In the genomic region with DNA sequence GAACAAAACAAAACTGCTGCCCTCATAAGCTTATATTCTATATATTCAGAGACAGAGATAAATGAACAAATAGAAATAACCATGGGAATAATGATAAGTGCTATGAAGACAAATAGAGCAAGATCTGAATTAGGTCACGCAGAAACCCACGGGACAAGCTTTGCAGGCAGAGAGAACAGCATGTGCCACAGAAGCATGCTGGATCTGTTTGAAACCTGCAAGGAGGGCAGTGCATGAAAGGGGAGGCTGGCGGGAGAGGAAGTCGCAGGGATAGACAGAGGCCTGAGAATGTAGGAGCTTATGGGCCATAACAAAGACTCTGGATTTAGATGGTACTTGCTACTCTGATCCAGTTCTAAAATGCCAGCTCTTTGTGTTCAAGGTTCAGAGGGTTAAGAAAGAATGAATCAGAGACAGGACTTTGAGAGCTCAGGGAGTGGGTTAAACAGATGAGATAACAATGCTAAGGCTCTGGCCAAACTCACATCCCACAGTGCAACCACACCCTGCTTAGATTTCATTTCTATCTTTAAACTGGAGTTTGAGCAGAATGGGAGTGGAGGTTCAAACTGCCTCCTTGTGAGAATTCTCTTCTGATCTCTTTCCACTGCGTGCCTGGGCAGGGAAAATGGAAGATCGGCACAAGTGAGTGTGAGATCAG, we compare ENCODE assay signal across 12 cellular contexts. TPM values are rescaled to one million over a fixed set of nuclear protein-coding genes. Genes with fewer than 3 reads are reported as not detected.
DNase-seq lines count a peak whose midpoint lies in the region; ATAC-seq and TF ChIP-seq lines count a peak whose summit lies in the region.
"Had no signal": no experiment of that assay in that cellular context is flagged by ENCODE, and none has a peak within 500 bp of the region (broad histone marks: within the 10 kb centered on the region; RNA-seq: fewer than 3 reads in every experiment).

No MANE protein-coding gene starts in this region.

- no peaks in the 10 kb centered on the region for H3K27me3 ChIP-seq in suprapubic skin

- peak overlapping the region; percentile 43 for H3K27ac ChIP-seq in suprapubic skin

- peak; percentile 59 for ATAC-seq in SK-N-SH treated with all-trans-retinoic acid at 6 μM for 48 hours
- ATAC-seq: activated CD8-positive, alpha-beta T cell treated with anti-CD3 and anti-CD28 coated beads, Interleukin-2, amount 10 ng/mL, durations not matched to agents 7 days and 5 days had no signal

- H3K4me3 ChIP-seq in suprapubic skin = no peak overlapping the region

- H3K36me3 ChIP-seq in suprapubic skin = no peaks in the 10 kb centered on the region

- DNase-seq in NCI-H2029 (lab: John Stamatoyannopoulos, UW) (peak; percentile 61), NCI-H2029 treated with DMSO at 0.1 percent for 48 hours (lab: John Stamatoyannopoulos, UW) (no peak), glomerular visceral epithelial cell (ENCODE audit: extremely low spot score) (peak; percentile 15), suprapubic skin (ENCODE audit: low spot score in 2 of 2) (no peak), dermis blood vessel endothelial cell (no peak), HCEC 1CT (no peak)
- DNase-seq in stimulated activated CD4-positive, alpha-beta T cell treated with anti-CD3 and anti-CD28 coated beads, Interleukin-15, amount 100 ng/mL, for 24 hours = no peak
- DNase-seq: activated CD8-positive, alpha-beta T cell treated with anti-CD3 and anti-CD28 coated beads, Interleukin-2, amount 10 ng/mL, durations not matched to agents 7 days and 5 days; effector CD4-positive, alpha-beta T cell; NCI-H446 treated with DMSO at 0.1 percent for 48 hours; stimulated activated CD4-positive, alpha-beta T cell treated with anti-CD3 and anti-CD28 coated beads, Interleukin-12 subunit alpha, Interleukin-12 subunit beta, amount 100 ng/mL, for 4 hours had no signal

- no peaks in the 10 kb centered on the region for H3K9me3 ChIP-seq in suprapubic skin

- no peak for TF ChIP-seq EP300 in suprapubic skin (IDR thresholded peaks at IDR 0.05)

- WGBS in suprapubic skin = 59% methylated on average over 6 of the region's 6 CpGs

- no peak for TF ChIP-seq POLR2A in suprapubic skin (IDR thresholded peaks at IDR 0.05)

- peaks cover 17% of the 10 kb centered on the region for H3K4me1 ChIP-seq in suprapubic skin

- no peak for TF ChIP-seq CTCF in suprapubic skin (IDR thresholded peaks at IDR 0.05)

TF ChIP-seq in SK-N-SH treated with all-trans-retinoic acid at 6 μM for 48 hours, 23 proteins besides CTCF, POLR2A, EP300 and RAD21:
- TF ChIP-seq ZNF565 (CRISPR knock-in tag; conservative IDR thresholded peaks at IDR 0.05; ENCODE audit: low read depth) (no peak), ZFP30 (CRISPR knock-in tag; IDR thresholded peaks at IDR 0.05) (no peak), PPARA (CRISPR knock-in tag; IDR thresholded peaks at IDR 0.05; ENCODE audit: borderline replicate concordance) (no peak), ZNF70 (CRISPR knock-in tag; IDR thresholded peaks at IDR 0.05) (no peak), BACH2 (CRISPR knock-in tag; IDR thresholded peaks at IDR 0.05; ENCODE audit: borderline replicate concordance) (no peak), ZNF8 (CRISPR knock-in tag; IDR thresholded peaks at IDR 0.05) (no peak), ZFP3 (CRISPR knock-in tag; IDR thresholded peaks at IDR 0.05) (no peak), RARB (CRISPR knock-in tag; IDR thresholded peaks at IDR 0.05) (no peak), POU6F1 (CRISPR knock-in tag; IDR thresholded peaks at IDR 0.05; ENCODE audit: borderline replicate concordance, low read depth) (no peak), ZC3H10 (CRISPR knock-in tag; IDR thresholded peaks at IDR 0.05) (no peak), ARNTL (CRISPR knock-in tag; IDR thresholded peaks at IDR 0.05; ENCODE audit: borderline replicate concordance, low read depth) (no peak), ESRRG (CRISPR knock-in tag; IDR thresholded peaks at IDR 0.05) (no peak)
- TF ChIP-seq, protein P1, sequence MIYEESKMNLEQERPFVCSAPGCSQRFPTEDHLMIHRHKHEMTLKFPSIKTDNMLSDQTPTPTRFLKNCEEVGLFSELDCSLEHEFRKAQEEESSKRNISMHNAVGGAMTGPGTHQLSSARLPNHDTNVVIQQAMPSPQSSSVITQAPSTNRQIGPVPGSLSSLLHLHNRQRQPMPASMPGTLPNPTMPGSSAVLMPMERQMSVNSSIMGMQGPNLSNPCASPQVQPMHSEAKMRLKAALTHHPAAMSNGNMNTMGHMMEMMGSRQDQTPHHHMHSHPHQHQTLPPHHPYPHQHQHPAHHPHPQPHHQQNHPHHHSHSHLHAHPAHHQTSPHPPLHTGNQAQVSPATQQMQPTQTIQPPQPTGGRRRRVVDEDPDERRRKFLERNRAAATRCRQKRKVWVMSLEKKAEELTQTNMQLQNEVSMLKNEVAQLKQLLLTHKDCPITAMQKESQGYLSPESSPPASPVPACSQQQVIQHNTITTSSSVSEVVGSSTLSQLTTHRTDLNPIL (CRISPR knock-in tag; IDR thresholded peaks at IDR 0.05; ENCODE audit: low read depth) = no peak
- TF ChIP-seq, protein P2, sequence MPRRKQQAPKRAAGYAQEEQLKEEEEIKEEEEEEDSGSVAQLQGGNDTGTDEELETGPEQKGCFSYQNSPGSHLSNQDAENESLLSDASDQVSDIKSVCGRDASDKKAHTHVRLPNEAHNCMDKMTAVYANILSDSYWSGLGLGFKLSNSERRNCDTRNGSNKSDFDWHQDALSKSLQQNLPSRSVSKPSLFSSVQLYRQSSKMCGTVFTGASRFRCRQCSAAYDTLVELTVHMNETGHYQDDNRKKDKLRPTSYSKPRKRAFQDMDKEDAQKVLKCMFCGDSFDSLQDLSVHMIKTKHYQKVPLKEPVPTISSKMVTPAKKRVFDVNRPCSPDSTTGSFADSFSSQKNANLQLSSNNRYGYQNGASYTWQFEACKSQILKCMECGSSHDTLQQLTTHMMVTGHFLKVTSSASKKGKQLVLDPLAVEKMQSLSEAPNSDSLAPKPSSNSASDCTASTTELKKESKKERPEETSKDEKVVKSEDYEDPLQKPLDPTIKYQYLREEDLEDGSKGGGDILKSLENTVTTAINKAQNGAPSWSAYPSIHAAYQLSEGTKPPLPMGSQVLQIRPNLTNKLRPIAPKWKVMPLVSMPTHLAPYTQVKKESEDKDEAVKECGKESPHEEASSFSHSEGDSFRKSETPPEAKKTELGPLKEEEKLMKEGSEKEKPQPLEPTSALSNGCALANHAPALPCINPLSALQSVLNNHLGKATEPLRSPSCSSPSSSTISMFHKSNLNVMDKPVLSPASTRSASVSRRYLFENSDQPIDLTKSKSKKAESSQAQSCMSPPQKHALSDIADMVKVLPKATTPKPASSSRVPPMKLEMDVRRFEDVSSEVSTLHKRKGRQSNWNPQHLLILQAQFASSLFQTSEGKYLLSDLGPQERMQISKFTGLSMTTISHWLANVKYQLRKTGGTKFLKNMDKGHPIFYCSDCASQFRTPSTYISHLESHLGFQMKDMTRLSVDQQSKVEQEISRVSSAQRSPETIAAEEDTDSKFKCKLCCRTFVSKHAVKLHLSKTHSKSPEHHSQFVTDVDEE (CRISPR knock-in tag; IDR thresholded peaks at IDR 0.05) = no peak

RNA-seq across cellular contexts. Expression of gene PPP1R12A, which starts 49.2 kb away (rescaled TPM):
- 10 to 100 TPM; 39.0 to 88.6 (median 47.5) TPM for total RNA-seq in suprapubic skin
- total RNA-seq in dermis blood vessel endothelial cell = 106 and 134 TPM in 2 replicates

Comparison
In these comparisons a context has a peak if more than half of its experiments do, and no peak if none do; other contexts are left out.
1. DNase-seq: peak in NCI-H2029 (single experiment) and glomerular visceral epithelial cell (single experiment); none in NCI-H2029 treated with DMSO at 0.1 percent for 48 hours (single experiment), suprapubic skin (0 of 2), dermis blood vessel endothelial cell (single experiment), stimulated activated CD4-positive, alpha-beta T cell treated with anti-CD3 and anti-CD28 coated beads, Interleukin-15, amount 100 ng/mL, for 24 hours (single experiment) and HCEC 1CT (single experiment).